Comparison of ENCODE assay signal across 12 cellular contexts in genomic region chr1:66353207-66353606, GRCh38.
DNase-seq lines count a peak whose midpoint lies in the region; TF ChIP-seq lines count a peak whose summit lies in the region.
"Had no signal": no experiment of that assay in that cellular context is flagged by ENCODE, and none has a peak within 500 bp of the region (broad histone marks: within the 10 kb centered on the region; RNA-seq: fewer than 3 reads in every experiment).

No MANE protein-coding gene starts in this region.

- intact Hi-C loops in head of caudate nucleus (cut with DNase I), result loop anchor here (5.0 kb wide), 1 partner anchor 81 kb away; no protein-coding TSS in a partner anchor
- intact Hi-C loops in prostate gland (cut with DNase I), result no loop called here

- WGBS in prostate gland, result 32% methylated on average over 4 of the region's 4 CpGs

- no peaks in the 10 kb centered on the region for H3K36me3 ChIP-seq in prostate gland

- peaks cover 64% of the 10 kb centered on the region for H3K36me3 Mint-ChIP-seq in activated CD4-positive, alpha-beta memory T cell treated with anti-CD3 and anti-CD28 coated beads, Interleukin-2, amount 10 ng/mL, durations not matched to agents 7 days and 5 days (ENCODE audit: low read depth)

- POLR2A ChIA-PET in activated CD4-positive, alpha-beta memory T cell treated with anti-CD3 and anti-CD28 coated beads, Interleukin-2, amount 10 ng/mL, durations not matched to agents 7 days and 5 days (lab: Charles Lee), result interaction anchor here (0.9 to 13.6 kb wide), 11 partner anchors 8 to 105 kb away, joined by 3 to 255 read pairs (median 6); no protein-coding TSS in a partner anchor

- H3K27ac Mint-ChIP-seq in activated CD4-positive, alpha-beta memory T cell treated with anti-CD3 and anti-CD28 coated beads, Interleukin-2, amount 10 ng/mL, durations not matched to agents 7 days and 5 days, result peak overlapping the region; percentile 24

- CTCF ChIA-PET in activated CD4-positive, alpha-beta memory T cell treated with anti-CD3 and anti-CD28 coated beads, Interleukin-2, amount 10 ng/mL, durations not matched to agents 7 days and 5 days (lab: Charles Lee), result interaction anchor here (1.0 to 1.2 kb wide), 2 partner anchors 27 to 93 kb away, joined by 3 to 5 read pairs; no protein-coding TSS in a partner anchor

- no peak overlapping the region for H3K4me3 ChIP-seq in prostate gland
- H3K4me3 ChIP-seq: lung had no signal

- H3K9me3 Mint-ChIP-seq in activated CD4-positive, alpha-beta memory T cell treated with anti-CD3 and anti-CD28 coated beads, Interleukin-2, amount 10 ng/mL, durations not matched to agents 7 days and 5 days, result no peaks in the 10 kb centered on the region

- no peaks in the 10 kb centered on the region for H3K27me3 ChIP-seq in prostate gland (replicated peaks; ENCODE audit: insufficient read depth)

- TF ChIP-seq CTCF in prostate gland (IDR thresholded peaks at IDR 0.05), result no peak

- H3K4me3 Mint-ChIP-seq in activated CD4-positive, alpha-beta memory T cell treated with anti-CD3 and anti-CD28 coated beads, Interleukin-2, amount 10 ng/mL, durations not matched to agents 7 days and 5 days, result no peak overlapping the region

- H3K27ac ChIP-seq in prostate gland, result peak overlapping the region in 1 of 2 donors; percentile 18

- no peaks in the 10 kb centered on the region for H3K27me3 Mint-ChIP-seq in activated CD4-positive, alpha-beta memory T cell treated with anti-CD3 and anti-CD28 coated beads, Interleukin-2, amount 10 ng/mL, durations not matched to agents 7 days and 5 days

- peaks cover 93% of the 10 kb centered on the region for H3K4me1 Mint-ChIP-seq in activated CD4-positive, alpha-beta memory T cell treated with anti-CD3 and anti-CD28 coated beads, Interleukin-2, amount 10 ng/mL, durations not matched to agents 7 days and 5 days

- DNase-seq in NCI-H748 (lab: John Stamatoyannopoulos, UW; ENCODE audit: unreplicated experiment) (peak; percentile 7), NCI-H748 treated with DMSO at 0.1 percent for 48 hours (lab: John Stamatoyannopoulos, UW) (no peak), head of caudate nucleus (peak; percentile 44 to 89 (median 70)), prostate gland (ENCODE audit: low spot score) (peak; percentile 9), NCI-H1092 (lab: John Stamatoyannopoulos, UW) (no peak), OCI-M1 (lab: John Stamatoyannopoulos, UW) (no peak)
- DNase-seq in activated CD4-positive, alpha-beta memory T cell treated with anti-CD3 and anti-CD28 coated beads, Interleukin-2, amount 10 ng/mL, durations not matched to agents 7 days and 5 days, result no peak
- no peak for DNase-seq in activated effector memory CD4-positive, alpha-beta T cell treated with anti-CD3 and anti-CD28 coated beads, Interleukin-2, amount 50 U/mL, for 16 hours
- DNase-seq: erythroblast; NCI-H2107; stimulated activated CD4-positive, alpha-beta T cell treated with anti-CD3 and anti-CD28 coated beads, Interleukin-4, amount 100 ng/mL, for 1 hour had no signal

- no peak for TF ChIP-seq POLR2A in prostate gland (IDR thresholded peaks at IDR 0.05)

- H3K9me3 ChIP-seq in prostate gland, result no peaks in the 10 kb centered on the region

- H3K4me1 ChIP-seq in prostate gland (replicated peaks), result peaks cover 16% of the 10 kb centered on the region

Comparison
In these comparisons a context has a peak if more than half of its experiments do, and no peak if none do; other contexts are left out.
1. DNase-seq: peak in NCI-H748 (single experiment), head of caudate nucleus (42 of 42) and prostate gland (single experiment); none in NCI-H748 treated with DMSO at 0.1 percent for 48 hours (single experiment), activated CD4-positive, alpha-beta memory T cell treated with anti-CD3 and anti-CD28 coated beads, Interleukin-2, amount 10 ng/mL, durations not matched to agents 7 days and 5 days (single experiment), NCI-H1092 (single experiment), OCI-M1 (single experiment) and activated effector memory CD4-positive, alpha-beta T cell treated with anti-CD3 and anti-CD28 coated beads, Interleukin-2, amount 50 U/mL, for 16 hours (single experiment).